12 cellular contexts compared by ENCODE assay signal in genomic region chr14:101917413-101918124, GRCh38. TPM values are rescaled to one million over a fixed set of nuclear protein-coding genes. Genes with fewer than 3 reads are reported as not detected.
DNase-seq lines count a peak whose midpoint lies in the region; ATAC-seq and TF ChIP-seq lines count a peak whose summit lies in the region.
"Had no signal": no experiment of that assay in that cellular context is flagged by ENCODE, and none has a peak within 500 bp of the region (broad histone marks: within the 10 kb centered on the region; RNA-seq: fewer than 3 reads in every experiment).

No MANE protein-coding gene starts in this region.

- H3K4me3 Mint-ChIP-seq in WTC11: peak overlapping the region; percentile 51
- H3K4me3 Mint-ChIP-seq: HFFc6 had no signal

- H3K36me3 ChIP-seq in HCT116 (ENCODE audit: control insufficient read depth in 1 of 2, insufficient read depth in 2 of 2, low read length in 2 of 2): peaks cover 0 to 8% of the 10 kb centered on the region in 2 experiments; a peak in 2 of 4 replicates
- peaks cover 42% of the 10 kb centered on the region for H3K36me3 ChIP-seq in osteoblast (ENCODE audit: insufficient read depth, low read length)

- H3K27ac ChIP-seq in HCT116 (ENCODE audit: low read depth, low read length): no peak overlapping the region
- H3K27ac ChIP-seq in osteoblast (ENCODE audit: low read depth, low read length): no peak overlapping the region
- H3K27ac ChIP-seq: cardiac muscle cell, parathyroid adenoma had no signal

- H3K27me3 ChIP-seq in HCT116 (ENCODE audit: insufficient read depth, low read length): no peaks in the 10 kb centered on the region
- no peaks in the 10 kb centered on the region for H3K27me3 ChIP-seq in osteoblast (ENCODE audit: insufficient read depth, low read length)
- H3K27me3 ChIP-seq: cardiac muscle cell had no signal

- RAD21 ChIA-PET in HCT116 (lab: Charles Lee; ENCODE audit: low non-redundant PET in 1 of 2, low total read pairs in 2 of 2, uncharacterized antibody in 2 of 2, unreplicated experiment in 2 of 2): no interaction called here

- DNase-seq in HCT116 (ENCODE audit: low read depth, low spot score): no peak
- no peak for DNase-seq in WTC11 (ENCODE audit: low spot score)
- DNase-seq in left ventricle myocardium superior: no peak
- DNase-seq in osteoblast (ENCODE audit: insufficient read length, low spot score, missing footprints): peak; percentile 87
- DNase-seq in HuH-7 (ENCODE audit: low spot score): no peak
- no peak for DNase-seq in NCI-H187 treated with DMSO at 0.1 percent for 48 hours (lab: John Stamatoyannopoulos, UW)
- DNase-seq: HFFc6; SHP77; stimulated activated CD4-positive, alpha-beta T cell treated with anti-CD3 and anti-CD28 coated beads, Interleukin-2, amount 100 ng/mL, for 48 hours had no signal

- H3K79me2 ChIP-seq in HCT116 (ENCODE audit: insufficient read depth, low read length) (no peaks in the 10 kb centered on the region), osteoblast (ENCODE audit: insufficient read depth, low read length) (no peaks in the 10 kb centered on the region)
- H3K79me2 ChIP-seq: parathyroid adenoma had no signal

- H3K4me1 ChIP-seq in HCT116 (ENCODE audit: control insufficient read depth in 1 of 2, insufficient read depth in 2 of 2, low read length in 2 of 2) (no peaks in the 10 kb centered on the region), osteoblast (ENCODE audit: insufficient read depth, low read length) (no peaks in the 10 kb centered on the region)

- H2AFZ ChIP-seq in HCT116 (ENCODE audit: low read depth, low read length, poor library complexity, severe bottlenecking): no peak overlapping the region
- H2AFZ ChIP-seq in osteoblast (ENCODE audit: low read length): no peak overlapping the region
- H2AFZ ChIP-seq: parathyroid adenoma had no signal

- intact Hi-C loops in HCT116 (cut with micrococcal nuclease): no loop called here
- intact Hi-C loops in left ventricle myocardium superior (cut with micrococcal nuclease): no loop called here

- H3K4me2 ChIP-seq in HCT116 (ENCODE audit: low read length) (no peak overlapping the region), osteoblast (ENCODE audit: insufficient read depth, low read length) (no peak overlapping the region)

- no peak overlapping the region for H3K9ac ChIP-seq in HCT116 (ENCODE audit: low read length)
- H3K9ac ChIP-seq: parathyroid adenoma had no signal

- ATAC-seq in HCT116 (peak; percentile 22; the same call in 1 of the 2 replicates), WTC11 (peak; percentile 45), left ventricle myocardium superior (peak; percentile 19), GM18909 (IDR thresholded peaks at IDR 0.05; ENCODE audit: poor library complexity, unreplicated experiment) (no peak)

- POLR2A ChIA-PET in HCT116 (lab: Charles Lee) (no interaction called here), WTC11 (lab: Charles Lee) (no interaction called here)

- no TSS peak for BruUV-seq in HCT116 (replicated peaks; lab: Mats Ljungman, UMichigan)

- H3K9me3 Mint-ChIP-seq in WTC11: no peaks in the 10 kb centered on the region
- H3K9me3 Mint-ChIP-seq: HFFc6 had no signal

- H3K4me3 ChIP-seq in HCT116 (replicated peaks in 1 of 2; ENCODE audit: low read depth in 1 of 2, low read length in 2 of 2): no peak overlapping the region
- no peak overlapping the region for H3K4me3 ChIP-seq in osteoblast (ENCODE audit: insufficient read depth, low read length)
- H3K4me3 ChIP-seq: cardiac muscle cell had no signal

- H4K20me1 ChIP-seq in HCT116 (ENCODE audit: insufficient read depth) (no peaks in the 10 kb centered on the region), osteoblast (ENCODE audit: insufficient read depth, low read length) (no peaks in the 10 kb centered on the region)

- no peaks in the 10 kb centered on the region for H3K9me2 ChIP-seq in HCT116 (ENCODE audit: insufficient read depth)

- H3K4me1 Mint-ChIP-seq in WTC11: peaks cover 45% of the 10 kb centered on the region

- no peak for TF ChIP-seq POLR2A in HCT116 (IDR thresholded peaks at IDR 0.05; ENCODE audit: borderline replicate concordance, extremely low read depth, insufficient read depth, insufficient read length)

- peaks cover 19% of the 10 kb centered on the region for H3K36me3 Mint-ChIP-seq in WTC11

- peak overlapping the region; percentile 82 for H3K27ac Mint-ChIP-seq in WTC11
- H3K27ac Mint-ChIP-seq: HFFc6 had no signal

- TF ChIP-seq CTCF in HCT116 (IDR thresholded peaks at IDR 0.05 in 2 of 3, conservative IDR thresholded peaks at IDR 0.05 in 1 of 3; ENCODE audit: borderline replicate concordance in 1 of 3, insufficient read depth in 1 of 3, low read depth in 2 of 3, low read length in 2 of 3): no peak
- no peak for TF ChIP-seq CTCF in WTC11 (IDR thresholded peaks at IDR 0.05)
- no peak for TF ChIP-seq CTCF in osteoblast (IDR thresholded peaks at IDR 0.05; ENCODE audit: extremely low read depth, low read depth, low read length)

- CTCF ChIA-PET in HCT116 (lab: Charles Lee): no interaction called here
- CTCF ChIA-PET in WTC11 (lab: Charles Lee): interaction anchor here (0.6 to 2.6 kb wide), 7 partner anchors 22 to 1028 kb away, joined by 3 to 13 read pairs (median 4); no protein-coding TSS in a partner anchor

- H3K9me3 ChIP-seq in HCT116 (ENCODE audit: control insufficient read depth in 1 of 2, insufficient read depth in 1 of 2, low read depth in 1 of 2, low read length in 2 of 2) (no peaks in the 10 kb centered on the region), osteoblast (ENCODE audit: low read depth, low read length) (no peaks in the 10 kb centered on the region)

- H3K27me3 Mint-ChIP-seq in WTC11 (ENCODE audit: low read depth): no peaks in the 10 kb centered on the region

- no peak for TF ChIP-seq RAD21 in HCT116 (IDR thresholded peaks at IDR 0.05; ENCODE audit: low read depth)

TF ChIP-seq in HCT116, 20 proteins besides CTCF, POLR2A, EP300 and RAD21:
- TF ChIP-seq FOSL1 (IDR thresholded peaks at IDR 0.05; ENCODE audit: low read depth) (no peak), POLR2AphosphoS5 (IDR thresholded peaks at IDR 0.05; ENCODE audit: low read depth, low read length) (no peak), ZNF274 (IDR thresholded peaks at IDR 0.05; ENCODE audit: low read depth, low read length) (no peak), SIN3A (IDR thresholded peaks at IDR 0.05; ENCODE audit: low read depth) (no peak), ELF1 (IDR thresholded peaks at IDR 0.05; ENCODE audit: borderline replicate concordance, low read depth) (no peak), ZBTB33 (IDR thresholded peaks at IDR 0.05; ENCODE audit: extremely low read depth, insufficient replicate concordance, low read length) (no peak), CBX3 (IDR thresholded peaks at IDR 0.05; ENCODE audit: low read depth) (no peak)

TF ChIP-seq in WTC11, 78 proteins besides CTCF, POLR2A, EP300 and RAD21:
- TF ChIP-seq ZNF423 (CRISPR knock-in tag; IDR thresholded peaks at IDR 0.05) (peak; percentile 74), USF2 (CRISPR knock-in tag; IDR thresholded peaks at IDR 0.05) (0 out of 2 replicates have a peak, but pooled peaks have one; percentile 7), MAX (CRISPR knock-in tag; IDR thresholded peaks at IDR 0.05) (peak; percentile 52; the same call in 1 of the 2 replicates), TP53 (CRISPR knock-in tag; IDR thresholded peaks at IDR 0.05) (0 out of 2 replicates have a peak, but pooled peaks have one; percentile 20), ATF3 (CRISPR knock-in tag; conservative IDR thresholded peaks at IDR 0.05) (no peak)
- TF ChIP-seq, protein P1, sequence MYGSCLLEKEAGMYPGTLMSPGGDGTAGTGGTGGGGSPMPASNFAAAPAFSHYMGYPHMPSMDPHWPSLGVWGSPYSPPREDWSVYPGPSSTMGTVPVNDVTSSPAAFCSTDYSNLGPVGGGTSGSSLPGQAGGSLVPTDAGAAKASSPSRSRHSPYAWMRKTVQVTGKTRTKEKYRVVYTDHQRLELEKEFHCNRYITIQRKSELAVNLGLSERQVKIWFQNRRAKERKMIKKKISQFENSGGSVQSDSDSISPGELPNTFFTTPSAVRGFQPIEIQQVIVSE (CRISPR knock-in tag; IDR thresholded peaks at IDR 0.05; ENCODE audit: borderline replicate concordance): no peak

RNA-seq across cellular contexts. Expression of gene DYNC1H1, which starts 46.8 kb away (rescaled TPM):
- total RNA-seq in HCT116 (2021; ENCODE audit: unreplicated experiment) (361 TPM), WTC11 (2021) (382 to 438 TPM (median 392 TPM) in 3 replicates), left ventricle myocardium superior (387 TPM), osteoblast (332 and 340 TPM in 2 replicates)
- 307 and 340 TPM in 2 replicates for polyA plus RNA-seq in HCT116 (2012)

Comparison
In these comparisons a context has a peak if more than half of its experiments do, and no peak if none do; other contexts are left out.
1. Of the 4 proteins assayed by ChIP-seq in both WTC11 and HCT116: peak only in WTC11: MAX; only in HCT116: none; in both: none; in neither: 3.